9 cellular contexts compared by ENCODE assay signal in genomic region chr20:32893878-32894483, GRCh38. TPM values are rescaled to one million over a fixed set of nuclear protein-coding genes. Genes with fewer than 3 reads are reported as not detected.
DNase-seq lines count a peak whose midpoint lies in the region; ATAC-seq and TF ChIP-seq lines count a peak whose summit lies in the region.
"Had no signal": no experiment of that assay in that cellular context is flagged by ENCODE, and none has a peak within 500 bp of the region (broad histone marks: within the 10 kb centered on the region; RNA-seq: fewer than 3 reads in every experiment).

No MANE protein-coding gene starts in this region.

- H3K27ac ChIP-seq in OCI-LY7 (ENCODE audit: low read depth, low read length, poor library complexity, severe bottlenecking) (no peak overlapping the region), vagina (no peak overlapping the region)

- no peaks in the 10 kb centered on the region for H3K27me3 ChIP-seq in vagina

- no peaks in the 10 kb centered on the region for H3K9me3 ChIP-seq in OCI-LY7 (ENCODE audit: low read length)
- H3K9me3 ChIP-seq in vagina = no peaks in the 10 kb centered on the region

- CTCF ChIA-PET in OCI-LY7 (lab: Charles Lee; ENCODE audit: unreplicated experiment) = no interaction called here

- DNase-seq in A172 (ENCODE audit: low spot score) (peak; percentile 9), Daoy (ENCODE audit: low read depth) (peak; percentile 46), OCI-LY7 (ENCODE audit: low spot score) (peak; percentile 34), foreskin fibroblast (peak in 1 of 2 donors; percentile 22), NCI-H524 treated with DMSO at 0.1 percent for 48 hours (lab: John Stamatoyannopoulos, UW) (no peak), vagina (ENCODE audit: extremely low spot score in 2 of 2) (no peak), DMS79 treated with DMSO at 0.1 percent for 48 hours (lab: John Stamatoyannopoulos, UW) (no peak)

- H3K79me2 ChIP-seq in OCI-LY7 (ENCODE audit: insufficient read depth, low read depth, low read length) = no peaks in the 10 kb centered on the region

- no peaks in the 10 kb centered on the region for H3K9me2 ChIP-seq in OCI-LY7 (ENCODE audit: insufficient read depth, low read length)

- ATAC-seq in GM18907 (IDR thresholded peaks at IDR 0.05; ENCODE audit: unreplicated experiment) = no peak
- ATAC-seq: T-cell had no signal

- H4K20me1 ChIP-seq in OCI-LY7 (ENCODE audit: insufficient read depth, low read length) = no peaks in the 10 kb centered on the region

- H3K4me3 ChIP-seq in OCI-LY7 (ENCODE audit: low read depth, low read length, poor library complexity, severe bottlenecking) = no peak overlapping the region
- no peak overlapping the region for H3K4me3 ChIP-seq in foreskin fibroblast (ENCODE audit: low read depth in 1 of 2, low read length in 2 of 2)
- H3K4me3 ChIP-seq in vagina = no peak overlapping the region

- no peak overlapping the region for H3K4me2 ChIP-seq in OCI-LY7 (ENCODE audit: low read length)

- no TSS peak for BruUV-seq in OCI-LY7 (replicated peaks; lab: Mats Ljungman, UMichigan)

- H2AFZ ChIP-seq in OCI-LY7 (ENCODE audit: low read length) = no peak overlapping the region

- no peak for TF ChIP-seq POLR2A in vagina (IDR thresholded peaks at IDR 0.05)

- H3K4me1 ChIP-seq in OCI-LY7 (ENCODE audit: insufficient read depth, low read length, poor library complexity, severe bottlenecking) = no peaks in the 10 kb centered on the region
- no peaks in the 10 kb centered on the region for H3K4me1 ChIP-seq in vagina

- H3K36me3 ChIP-seq in OCI-LY7 (ENCODE audit: insufficient read depth, low read length) (no peaks in the 10 kb centered on the region), vagina (no peaks in the 10 kb centered on the region)

- intact Hi-C loops in OCI-LY7 (cut with micrococcal nuclease; ENCODE audit: unreplicated experiment) (no loop called here), vagina (cut with DNase I) (no loop called here)

- TF ChIP-seq CTCF in OCI-LY7 (conservative IDR thresholded peaks at IDR 0.05; ENCODE audit: low read length) (peak; percentile 68), foreskin fibroblast (IDR thresholded peaks at IDR 0.05; ENCODE audit: low read depth, low read length) (peak; percentile 53), vagina (IDR thresholded peaks at IDR 0.05) (no peak)

- POLR2A ChIA-PET in OCI-LY7 (lab: Charles Lee) = no interaction called here

RNA-seq across cellular contexts. Expression of gene EFCAB8, which starts 35.3 kb away (rescaled TPM):
- not detected in 2 replicates for total RNA-seq in A172 (2014; rRNA removed; shearing (Covaris generic))
- total RNA-seq in Daoy (2014; rRNA removed; shearing (Covaris generic)) = 1.2 TPM in 1 of 2 replicates, not detected in the other
- total RNA-seq in OCI-LY7 (2014; rRNA removed; shearing (Covaris generic)) = 0.57 TPM in 1 of 2 replicates, not detected in the other
- not detected in 2 replicates for total RNA-seq in OCI-LY7 (2022)
- not detected for total RNA-seq in vagina

Comparison
In these comparisons a context has a peak if more than half of its experiments do, and no peak if none do; other contexts are left out.
1. DNase-seq: peak in A172 (single experiment), Daoy (single experiment) and OCI-LY7 (single experiment); none in NCI-H524 treated with DMSO at 0.1 percent for 48 hours (single experiment), vagina (0 of 2) and DMS79 treated with DMSO at 0.1 percent for 48 hours (single experiment).
2. CTCF ChIP-seq: peak in OCI-LY7 (single experiment) and foreskin fibroblast (single experiment); none in vagina (0 of 3).